In the genomic region with DNA sequence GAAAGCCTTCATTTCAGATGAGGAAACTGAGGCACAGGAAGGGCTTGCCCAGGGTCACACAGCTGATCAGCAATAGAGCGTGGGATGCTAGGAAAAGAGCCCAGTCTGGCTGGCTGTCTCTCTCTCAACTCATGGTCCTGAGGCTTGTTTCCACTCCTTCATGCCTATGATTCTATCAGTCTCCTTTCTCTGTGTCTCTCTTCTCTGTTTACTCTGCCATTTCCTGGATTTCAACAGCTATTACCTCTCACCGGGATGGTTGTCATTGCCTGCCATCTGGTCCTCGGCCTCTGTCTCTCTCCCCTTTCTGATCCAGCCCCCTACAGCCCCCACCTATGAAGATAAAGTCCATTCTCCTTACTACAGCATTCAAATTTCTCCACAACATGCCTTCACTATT, we compare ENCODE assay signal across 10 cellular contexts.
A peak's percentile ranks its signal among the peaks of the same experiment; 100 is the strongest.
DNase-seq lines count a peak whose midpoint lies in the region; TF ChIP-seq lines count a peak whose summit lies in the region.
"Had no signal": no experiment of that assay in that cellular context is flagged by ENCODE, and none has a peak within 500 bp of the region (broad histone marks: within the 10 kb centered on the region; RNA-seq: fewer than 3 reads in every experiment).

No MANE protein-coding gene starts in this region.

- H3K9me3 Mint-ChIP-seq in mesothelial cell of epicardium: peaks cover 25% of the 10 kb centered on the region

- TF ChIP-seq CTCF in mesothelial cell of epicardium (IDR thresholded peaks at IDR 0.05; ENCODE audit: unreplicated experiment): no peak
- TF ChIP-seq CTCF in tibial artery (IDR thresholded peaks at IDR 0.05): no peak

- H3K36me3 ChIP-seq in tibial artery: peaks cover 4 to 22% (median 6%) of the 10 kb centered on the region in 3 donors

- H3K4me1 Mint-ChIP-seq in mesothelial cell of epicardium: peaks cover 52% of the 10 kb centered on the region

- peak overlapping the region; percentile 95 for H3K27ac Mint-ChIP-seq in mesothelial cell of epicardium
- H3K27ac Mint-ChIP-seq: activated CD4-positive, alpha-beta T cell treated with anti-CD3 and anti-CD28 coated beads for 36 hours had no signal

- H3K4me3 ChIP-seq in tibial artery: peak overlapping the region; percentile 47 to 49

- intact Hi-C loops in tibial artery (cut with DNase I; ENCODE audit: low total_unique reads): no loop called here

- H3K27me3 Mint-ChIP-seq in mesothelial cell of epicardium (ENCODE audit: low read depth): no peaks in the 10 kb centered on the region

- H3K36me3 Mint-ChIP-seq in mesothelial cell of epicardium: peaks cover 28% of the 10 kb centered on the region

- peaks cover 0 to 7% (median 0%) of the 10 kb centered on the region in 3 donors for H3K9me3 ChIP-seq in tibial artery

- H3K27me3 ChIP-seq in tibial artery: no peaks in the 10 kb centered on the region

- H3K4me1 ChIP-seq in tibial artery: peaks cover 0 to 71% (median 43%) of the 10 kb centered on the region in 4 donors

- peak overlapping the region; percentile 75 for H3K4me3 Mint-ChIP-seq in mesothelial cell of epicardium
- H3K4me3 Mint-ChIP-seq: activated CD4-positive, alpha-beta T cell treated with anti-CD3 and anti-CD28 coated beads for 36 hours had no signal

- peak; percentile 29 for DNase-seq in DMS 273 (lab: John Stamatoyannopoulos, UW; ENCODE audit: unreplicated experiment)
- no peak for DNase-seq in DMS 273 treated with DMSO at 0.1 percent for 48 hours (lab: John Stamatoyannopoulos, UW)
- peak; percentile 26 to 30 for DNase-seq in dermis microvascular lymphatic vessel endothelial cell (ENCODE audit: low read depth in 2 of 2)
- no peak for DNase-seq in mesothelial cell of epicardium (ENCODE audit: low spot score in 2 of 2, unreplicated experiment in 2 of 2)
- no peak for DNase-seq in tibial artery
- no peak for DNase-seq in SIG-M5 (lab: John Stamatoyannopoulos, UW)
- no peak for DNase-seq in NCI-H774 (lab: John Stamatoyannopoulos, UW)
- no peak for DNase-seq in nucleus accumbens (lab: John Stamatoyannopoulos, UW)
- DNase-seq: activated CD4-positive, alpha-beta T cell treated with anti-CD3 and anti-CD28 coated beads for 36 hours; stimulated activated naive CD8-positive, alpha-beta T cell treated with anti-CD3 and anti-CD28 coated beads, Interleukin-15, Interleukin-2, amounts not matched to agents 100 U/mL and 50 U/mL, for 24 hours had no signal

- H3K27ac ChIP-seq in tibial artery: peak overlapping the region; percentile 67 to 68

Comparison
In these comparisons a context has a peak if more than half of its experiments do, and no peak if none do; other contexts are left out.
1. DNase-seq: peak in DMS 273 (single experiment) and dermis microvascular lymphatic vessel endothelial cell (2 of 2); none in DMS 273 treated with DMSO at 0.1 percent for 48 hours (single experiment), mesothelial cell of epicardium (0 of 2), tibial artery (0 of 2), SIG-M5 (single experiment), NCI-H774 (single experiment) and nucleus accumbens (0 of 56).